ENCODE assay signal across 23 cellular contexts in the genomic region with DNA sequence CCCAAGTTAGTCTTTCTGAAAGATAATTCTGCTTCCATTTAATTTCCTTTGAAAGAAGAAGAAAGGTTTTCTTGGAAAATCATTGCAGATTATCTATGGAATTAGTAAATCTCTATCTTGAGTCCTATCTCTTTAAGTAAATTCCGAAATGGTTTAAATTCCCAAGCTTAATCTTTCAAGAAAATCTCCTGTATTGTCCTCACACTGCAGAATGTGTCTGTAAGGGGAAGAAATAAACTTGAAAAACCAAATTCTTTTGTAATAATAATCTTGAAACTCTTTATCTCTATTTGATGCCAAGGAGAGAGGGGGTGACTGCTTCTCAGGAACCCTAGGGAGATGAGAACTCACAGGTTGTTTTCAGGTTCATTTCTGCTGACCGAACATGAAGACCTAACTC.
A peak's percentile ranks its signal among the peaks of the same experiment; 100 is the strongest.
DNase-seq lines count a peak whose midpoint lies in the region; ATAC-seq and TF ChIP-seq lines count a peak whose summit lies in the region.
"Had no signal": no experiment of that assay in that cellular context is flagged by ENCODE, and none has a peak within 500 bp of the region (broad histone marks: within the 10 kb centered on the region; RNA-seq: fewer than 3 reads in every experiment).

No MANE protein-coding gene starts in this region.

- H3K27me3 ChIP-seq in BLaER1 treated with 17β-estradiol and CSF1 and Interleukin-3, amounts not matched to agents 10 nM and 100 nM, result no peaks in the 10 kb centered on the region
- peaks cover 0 to 9% (median 0%) of the 10 kb centered on the region in 4 donors for H3K27me3 ChIP-seq in esophagus muscularis mucosa
- no peaks in the 10 kb centered on the region for H3K27me3 ChIP-seq in trophoblast cell (ENCODE audit: insufficient read depth, low read length)
- H3K27me3 ChIP-seq in MG63, result no peaks in the 10 kb centered on the region
- H3K27me3 ChIP-seq: BE2C had no signal

- no peaks in the 10 kb centered on the region for H3K79me2 ChIP-seq in trophoblast cell (ENCODE audit: control insufficient read depth, insufficient read depth, low read length, poor library complexity)

- H4K12ac ChIP-seq in trophoblast cell (ENCODE audit: low read depth, low read length), result no peak overlapping the region

- H3K23ac ChIP-seq in trophoblast cell (ENCODE audit: low read length), result no peak overlapping the region

- H3K4me1 Mint-ChIP-seq in chondrocyte (ENCODE audit: low read depth), result no peaks in the 10 kb centered on the region
- H3K4me1 Mint-ChIP-seq: CD14-positive monocyte; CD4-positive, alpha-beta memory T cell; CD4-positive, CD25-positive, alpha-beta regulatory T cell; CD8-positive, alpha-beta memory T cell had no signal

- H3K27me3 Mint-ChIP-seq in chondrocyte (ENCODE audit: low read depth), result peaks cover 2% of the 10 kb centered on the region
- H3K27me3 Mint-ChIP-seq: CD4-positive, alpha-beta memory T cell; CD4-positive, CD25-positive, alpha-beta regulatory T cell; CD8-positive, alpha-beta memory T cell had no signal

- no peak for TF ChIP-seq POLR2A in esophagus muscularis mucosa (IDR thresholded peaks at IDR 0.05; ENCODE audit: low read depth)

- peaks cover 15% of the 10 kb centered on the region for H3K9me3 Mint-ChIP-seq in chondrocyte (ENCODE audit: low read depth)

- no peak overlapping the region for H2BK12ac ChIP-seq in trophoblast cell (ENCODE audit: low read length)

- H4K91ac ChIP-seq in trophoblast cell (ENCODE audit: low read depth, low read length), result peak overlapping the region; percentile 13

- H3K4me1 ChIP-seq in BLaER1 treated with 17β-estradiol and CSF1 and Interleukin-3, amounts not matched to agents 10 nM and 100 nM, result peaks cover 0 to 30% (median 24%) of the 10 kb centered on the region in 10 experiments; a peak in 14 of 20 replicates
- no peaks in the 10 kb centered on the region for H3K4me1 ChIP-seq in esophagus muscularis mucosa
- H3K4me1 ChIP-seq in trophoblast cell (ENCODE audit: control insufficient read depth in 1 of 2, insufficient read depth in 2 of 2, low read length in 2 of 2), result no peaks in the 10 kb centered on the region
- H3K4me1 ChIP-seq: BE2C had no signal

- DNase-seq in esophagus muscularis mucosa (ENCODE audit: extremely low spot score) (peak; percentile 21), trophoblast cell (peak in 1 of 2 donors; percentile 81), MG63 (no peak), chondrocyte (ENCODE audit: low spot score) (no peak)
- DNase-seq: 8988T; ACHN; BE2C; C1 segment of cervical spinal cord; CD4-positive, alpha-beta memory T cell; CD4-positive, CD25-positive, alpha-beta regulatory T cell; CD8-positive, alpha-beta memory T cell; COR-L47; DMS 273 treated with DMSO at 0.1 percent for 48 hours; DMS153; DMS53; DMS79; DND-41; EL; GDM1 had no signal

- H3K4me3 ChIP-seq in BLaER1 treated with 17β-estradiol and CSF1 and Interleukin-3, amounts not matched to agents 10 nM and 100 nM, result no peak overlapping the region
- H3K4me3 ChIP-seq in esophagus muscularis mucosa (no peak overlapping the region), trophoblast cell (ENCODE audit: low read depth, low read length) (no peak overlapping the region), MG63 (no peak overlapping the region)
- H3K4me3 ChIP-seq: GM12878 had no signal

- WGBS in esophagus muscularis mucosa, result 87% methylated on average over 2 of the region's 2 CpGs
- whole genome bisulfite sequencing in trophoblast cell (ENCODE audit: extremely low coverage, insufficient coverage, insufficient read length), result no CpG with 5 or more reads among the region's 2 CpGs

- TF ChIP-seq CTCF in esophagus muscularis mucosa (IDR thresholded peaks at IDR 0.05), result no peak
- no peak for TF ChIP-seq CTCF in chondrocyte (IDR thresholded peaks at IDR 0.05)

- no peak overlapping the region for H3K18ac ChIP-seq in trophoblast cell (ENCODE audit: low read length)

- peaks cover 9% of the 10 kb centered on the region for H3K36me3 Mint-ChIP-seq in chondrocyte (ENCODE audit: low read depth)
- H3K36me3 Mint-ChIP-seq: CD14-positive monocyte; CD4-positive, alpha-beta memory T cell; CD4-positive, CD25-positive, alpha-beta regulatory T cell; CD8-positive, alpha-beta memory T cell had no signal

- no peak overlapping the region for H3K9ac ChIP-seq in BLaER1 treated with 17β-estradiol and CSF1 and Interleukin-3, amounts not matched to agents 10 nM and 100 nM
- no peak overlapping the region for H3K9ac ChIP-seq in trophoblast cell (ENCODE audit: low read length)

- H3K4ac ChIP-seq in trophoblast cell (ENCODE audit: low read depth, low read length), result no peak overlapping the region

- H3K14ac ChIP-seq in trophoblast cell (ENCODE audit: low read length), result no peak overlapping the region

- H4K20me1 ChIP-seq in BLaER1 treated with 17β-estradiol and CSF1 and Interleukin-3, amounts not matched to agents 10 nM and 100 nM, result no peaks in the 10 kb centered on the region

- peaks cover 0 to 24% (median 2%) of the 10 kb centered on the region in 11 experiments; a peak in 10 of 22 replicates for H3K9me3 ChIP-seq in BLaER1 treated with 17β-estradiol and CSF1 and Interleukin-3, amounts not matched to agents 10 nM and 100 nM (replicated peaks in 1 of 11)
- peaks cover 0 to 9% (median 0%) of the 10 kb centered on the region in 4 donors for H3K9me3 ChIP-seq in esophagus muscularis mucosa
- peaks cover 5% of the 10 kb centered on the region for H3K9me3 ChIP-seq in trophoblast cell (ENCODE audit: insufficient read depth, low read depth, low read length)
- H3K9me3 ChIP-seq in MG63, result no peaks in the 10 kb centered on the region
- H3K9me3 ChIP-seq: BE2C had no signal

- no peak for ATAC-seq in HG03025 (IDR thresholded peaks at IDR 0.05; ENCODE audit: low FRiP score, unreplicated experiment)
- ATAC-seq: GM12878 had no signal

- no peak overlapping the region for H2BK120ac ChIP-seq in trophoblast cell (ENCODE audit: insufficient read depth, low read length, poor library complexity)

- H2AK5ac ChIP-seq in trophoblast cell (ENCODE audit: low read length), result no peak overlapping the region

- no peak overlapping the region for H3K27ac Mint-ChIP-seq in chondrocyte (ENCODE audit: unreplicated experiment)
- H3K27ac Mint-ChIP-seq: CD14-positive monocyte; CD4-positive, alpha-beta memory T cell; CD4-positive, CD25-positive, alpha-beta regulatory T cell; CD8-positive, alpha-beta memory T cell had no signal

- no peak overlapping the region for H3K27ac ChIP-seq in BLaER1 treated with 17β-estradiol and CSF1 and Interleukin-3, amounts not matched to agents 10 nM and 100 nM
- H3K27ac ChIP-seq in esophagus muscularis mucosa (replicated peaks in 1 of 4), result no peak overlapping the region
- H3K27ac ChIP-seq in trophoblast cell (ENCODE audit: low read depth, low read length), result no peak overlapping the region

- no peaks in the 10 kb centered on the region for H3K79me1 ChIP-seq in trophoblast cell (ENCODE audit: low read length)

- H4K8ac ChIP-seq in trophoblast cell (ENCODE audit: low read depth, low read length), result no peak overlapping the region

- H3K4me3 Mint-ChIP-seq in chondrocyte (ENCODE audit: unreplicated experiment), result no peak overlapping the region
- H3K4me3 Mint-ChIP-seq: CD14-positive monocyte; CD4-positive, alpha-beta memory T cell; CD4-positive, CD25-positive, alpha-beta regulatory T cell; CD8-positive, alpha-beta memory T cell had no signal

- peak overlapping the region in 9 of 11 experiments; percentile 12 to 68 (median 59); a peak in 15 of 22 replicates for H3K4me2 ChIP-seq in BLaER1 treated with 17β-estradiol and CSF1 and Interleukin-3, amounts not matched to agents 10 nM and 100 nM
- no peak overlapping the region for H3K4me2 ChIP-seq in trophoblast cell (ENCODE audit: low read length)

- H2AFZ ChIP-seq in trophoblast cell (ENCODE audit: insufficient read depth, low read length, poor library complexity), result no peak overlapping the region

- TF ChIP-seq EP300 in esophagus muscularis mucosa (IDR thresholded peaks at IDR 0.05), result no peak

- no peaks in the 10 kb centered on the region for H3K36me3 ChIP-seq in BLaER1 treated with 17β-estradiol and CSF1 and Interleukin-3, amounts not matched to agents 10 nM and 100 nM
- H3K36me3 ChIP-seq in esophagus muscularis mucosa (no peaks in the 10 kb centered on the region), trophoblast cell (ENCODE audit: control insufficient read depth in 1 of 2, insufficient read depth in 2 of 2, low read length in 2 of 2) (no peaks in the 10 kb centered on the region), MG63 (no peaks in the 10 kb centered on the region)
- H3K36me3 ChIP-seq: BE2C had no signal

- intact Hi-C loops in esophagus muscularis mucosa (cut with DNase I), result no loop called here

- H2BK5ac ChIP-seq in trophoblast cell (ENCODE audit: low read depth, low read length, poor library complexity), result no peak overlapping the region
